9 cellular contexts compared by ENCODE assay signal in the genomic region with DNA sequence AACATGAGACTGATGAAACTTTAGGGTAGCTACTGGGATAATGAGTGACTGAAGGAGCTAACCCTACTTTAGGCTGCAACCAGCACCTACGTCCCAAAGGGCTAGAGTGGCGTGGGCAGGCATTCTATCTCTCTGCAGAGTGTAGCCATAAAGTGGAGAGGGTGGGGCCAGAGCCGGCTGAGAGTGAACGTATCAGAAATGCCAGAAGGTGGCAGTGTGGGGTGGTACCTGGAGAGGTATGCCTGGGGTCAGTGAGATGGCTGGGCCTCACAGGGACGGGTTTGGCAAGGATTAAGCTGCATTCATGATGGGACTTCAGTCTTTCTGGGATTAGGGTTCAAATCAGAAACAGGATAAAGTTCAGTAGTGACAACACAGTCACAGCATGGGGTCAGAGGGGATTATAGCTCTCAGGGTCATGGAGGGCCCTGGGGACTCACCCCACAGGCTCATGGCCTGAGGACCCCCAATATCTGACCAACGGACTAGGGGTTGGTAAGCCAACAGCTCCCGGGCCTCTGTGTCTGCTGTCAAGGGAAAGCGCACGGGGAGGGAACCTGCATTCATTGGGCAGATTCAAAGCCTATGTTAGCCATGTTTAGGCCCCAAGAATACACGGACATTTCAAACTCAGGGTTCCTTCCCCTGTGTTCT.
DNase-seq lines count a peak whose midpoint lies in the region; ATAC-seq, FAIRE-seq and TF ChIP-seq lines count a peak whose summit lies in the region.
"Had no signal": no experiment of that assay in that cellular context is flagged by ENCODE, and none has a peak within 500 bp of the region (broad histone marks: within the 10 kb centered on the region; RNA-seq: fewer than 3 reads in every experiment).

No MANE protein-coding gene starts in this region.

- POLR2A ChIA-PET in activated CD4-positive, alpha-beta memory T cell treated with anti-CD3 and anti-CD28 coated beads, Interleukin-2, amount 10 ng/mL, durations not matched to agents 7 days and 5 days (lab: Charles Lee), result interaction anchor here (1.1 to 3.0 kb wide), 5 partner anchors 59 to 409 kb away, joined by 3 to 20 read pairs (median 6); partner anchors contain the start of gene FOXB1
- POLR2A ChIA-PET in H1 (lab: Charles Lee; ENCODE audit: partially characterized antibody), result interaction anchor here (1.2 to 1.6 kb wide), 2 partner anchors 77 to 81 kb away, joined by 4 to 7 read pairs; no protein-coding TSS in a partner anchor

- H2BK12ac ChIP-seq in H1 (ENCODE audit: low read depth, low read length), result no peak overlapping the region

- no peak overlapping the region for H3K4me3 ChIP-seq in H1 (ENCODE audit: extremely low read depth in 1 of 4, insufficient read depth in 2 of 4, low read depth in 3 of 4, low read length in 4 of 4)
- no peak overlapping the region for H3K4me3 ChIP-seq in testis
- H3K4me3 ChIP-seq: thoracic aorta had no signal

- no peak overlapping the region for H3K9ac ChIP-seq in H1 (replicated peaks in 1 of 4; ENCODE audit: extremely low read depth in 1 of 4, low read depth in 3 of 4, low read length in 3 of 4)

- FAIRE-seq in H1 (lab: Jason Lieb, UNC), result peak; percentile 88

- ATAC-seq in GM19023 (IDR thresholded peaks at IDR 0.05; ENCODE audit: unreplicated experiment) (peak; percentile 82), HG03378 (IDR thresholded peaks at IDR 0.05; ENCODE audit: unreplicated experiment) (peak; percentile 70), natural killer cell (peak; percentile 74 to 99 (median 81))

- no peaks in the 10 kb centered on the region for H3K23me2 ChIP-seq in H1 (ENCODE audit: low read depth, low read length)

- H3K27me3 Mint-ChIP-seq in activated CD4-positive, alpha-beta memory T cell treated with anti-CD3 and anti-CD28 coated beads, Interleukin-2, amount 10 ng/mL, durations not matched to agents 7 days and 5 days, result peaks cover 26% of the 10 kb centered on the region
- peaks cover 10 to 28% of the 10 kb centered on the region in 2 donors for H3K27me3 Mint-ChIP-seq in natural killer cell (ENCODE audit: low read depth in 2 of 2)

- H2AFZ ChIP-seq in H1 (ENCODE audit: low read length), result 0 out of 2 replicates have a peak overlapping the region, but pooled peaks have one; percentile 22

- no peaks in the 10 kb centered on the region for H3K27me3 ChIP-seq in H1 (replicated peaks in 1 of 4; ENCODE audit: control insufficient read depth in 3 of 4, extremely low read depth in 1 of 4, insufficient read depth in 3 of 4, low read length in 3 of 4)
- no peaks in the 10 kb centered on the region for H3K27me3 ChIP-seq in testis

- no peak overlapping the region for H3K56ac ChIP-seq in H1 (replicated peaks; ENCODE audit: insufficient read length, low read depth, low read length)

- TF ChIP-seq EP300 in H1 (IDR thresholded peaks at IDR 0.05; ENCODE audit: borderline replicate concordance in 1 of 2, low read depth in 2 of 2, low read length in 2 of 2), result no peak

- H2AK5ac ChIP-seq in H1 (ENCODE audit: low read depth, low read length), result no peak overlapping the region

- H3K9me3 Mint-ChIP-seq in activated CD4-positive, alpha-beta memory T cell treated with anti-CD3 and anti-CD28 coated beads, Interleukin-2, amount 10 ng/mL, durations not matched to agents 7 days and 5 days, result no peaks in the 10 kb centered on the region
- no peaks in the 10 kb centered on the region for H3K9me3 Mint-ChIP-seq in natural killer cell

- peaks cover 31% of the 10 kb centered on the region for H3K4me1 Mint-ChIP-seq in activated CD4-positive, alpha-beta memory T cell treated with anti-CD3 and anti-CD28 coated beads, Interleukin-2, amount 10 ng/mL, durations not matched to agents 7 days and 5 days
- H3K4me1 Mint-ChIP-seq in natural killer cell, result no peaks in the 10 kb centered on the region

- H3K27ac Mint-ChIP-seq in activated CD4-positive, alpha-beta memory T cell treated with anti-CD3 and anti-CD28 coated beads, Interleukin-2, amount 10 ng/mL, durations not matched to agents 7 days and 5 days, result no peak overlapping the region
- no peak overlapping the region for H3K27ac Mint-ChIP-seq in natural killer cell

- no peak overlapping the region for H2BK5ac ChIP-seq in H1 (ENCODE audit: low read depth, low read length)

- H3K4me3 Mint-ChIP-seq in activated CD4-positive, alpha-beta memory T cell treated with anti-CD3 and anti-CD28 coated beads, Interleukin-2, amount 10 ng/mL, durations not matched to agents 7 days and 5 days, result no peak overlapping the region
- H3K4me3 Mint-ChIP-seq in natural killer cell, result no peak overlapping the region

- no peak overlapping the region for H4K8ac ChIP-seq in H1 (ENCODE audit: extremely low read depth, insufficient read depth, low read length)

- intact Hi-C loops in natural killer cell (cut with micrococcal nuclease) (loop anchor here (1.0 kb wide), 1 partner anchor 210 kb away; no protein-coding TSS in a partner anchor), testis (cut with DNase I; ENCODE audit: low total_unique reads) (no loop called here)

- H3K79me2 ChIP-seq in H1 (ENCODE audit: control insufficient read depth in 1 of 2, insufficient read depth in 2 of 2, low read length in 2 of 2), result no peaks in the 10 kb centered on the region

- H3K4me1 ChIP-seq in H1 (replicated peaks in 1 of 4; ENCODE audit: control insufficient read depth in 3 of 4, insufficient read depth in 4 of 4, low read length in 3 of 4) (peaks cover 0 to 8% (median 5%) of the 10 kb centered on the region in 4 experiments; a peak in 4 of 7 replicates), testis (no peaks in the 10 kb centered on the region)

- no peak overlapping the region for H4K5ac ChIP-seq in H1 (ENCODE audit: insufficient read length, low read depth, low read length)

- H3K9me3 ChIP-seq in H1 (ENCODE audit: insufficient read depth in 2 of 2, low read depth in 1 of 2, low read length in 1 of 2), result no peaks in the 10 kb centered on the region
- H3K9me3 ChIP-seq in testis, result no peaks in the 10 kb centered on the region
- H3K9me3 ChIP-seq: thoracic aorta had no signal

- no peaks in the 10 kb centered on the region for H3K36me3 Mint-ChIP-seq in activated CD4-positive, alpha-beta memory T cell treated with anti-CD3 and anti-CD28 coated beads, Interleukin-2, amount 10 ng/mL, durations not matched to agents 7 days and 5 days (ENCODE audit: low read depth)
- H3K36me3 Mint-ChIP-seq in natural killer cell, result no peaks in the 10 kb centered on the region

- H4K91ac ChIP-seq in H1 (replicated peaks; ENCODE audit: insufficient read length, low read length), result peak overlapping the region; percentile 18

- no peak overlapping the region; the same call in 1 of the 2 replicates for H2BK20ac ChIP-seq in H1 (ENCODE audit: low read length)

- TF ChIP-seq CTCF in H1 (IDR thresholded peaks at IDR 0.05; ENCODE audit: control extremely low read depth in 1 of 3, insufficient read depth in 1 of 3, low read depth in 1 of 3, low read length in 3 of 3) (peak; percentile 71 to 93 (median 83)), natural killer cell (IDR thresholded peaks at IDR 0.05) (peak; percentile 53), testis (IDR thresholded peaks at IDR 0.05) (no peak)

- H3K36me3 ChIP-seq in H1 (ENCODE audit: control insufficient read depth in 2 of 4, insufficient read depth in 4 of 4, low read length in 3 of 4), result no peaks in the 10 kb centered on the region
- no peaks in the 10 kb centered on the region for H3K36me3 ChIP-seq in testis (ENCODE audit: low read depth, missing control alignments)
- H3K36me3 ChIP-seq: thoracic aorta had no signal

- H3K4ac ChIP-seq in H1 (replicated peaks; ENCODE audit: insufficient read length, low read depth, low read length), result no peak overlapping the region

- H3K23ac ChIP-seq in H1 (ENCODE audit: insufficient read length), result no peak overlapping the region

- TF ChIP-seq RAD21 in H1 (IDR thresholded peaks at IDR 0.05 in 1 of 2, conservative IDR thresholded peaks at IDR 0.05 in 1 of 2; ENCODE audit: low read depth in 2 of 2, low read length in 2 of 2), result peak; percentile 89 to 95

- no peak overlapping the region for H2BK15ac ChIP-seq in H1 (ENCODE audit: low read length)

- no peaks in the 10 kb centered on the region for H3K79me1 ChIP-seq in H1 (ENCODE audit: low read depth, low read length)

- H3K27ac ChIP-seq in H1 (ENCODE audit: low read depth, low read length), result no peak overlapping the region
- H3K27ac ChIP-seq in testis, result no peak overlapping the region
- H3K27ac ChIP-seq: thoracic aorta had no signal

- H2BK120ac ChIP-seq in H1 (replicated peaks; ENCODE audit: low read depth, low read length), result no peak overlapping the region

- 50% methylated on average over 10 of the region's 10 CpGs; no CpG with 5 or more reads in 1 of the 2 experiments for WGBS in H1 (ENCODE audit: extremely low coverage in 1 of 2, insufficient coverage in 1 of 2, insufficient read length in 1 of 2, insufficient replicate concordance in 2 of 2, low coverage in 1 of 2, low lambda C conversion rate in 2 of 2, missing lambda C conversion rate in 1 of 2), 2 experiments
- WGBS in testis, 2 donors, result 45 to 55% methylated on average over 8 to 10 of the region's 10 CpGs

- H3K4me2 ChIP-seq in H1 (ENCODE audit: insufficient read depth in 1 of 2, low read depth in 2 of 2, low read length in 2 of 2), result no peak overlapping the region

- DNase-seq in AG20443 (ENCODE audit: low spot score) (peak; percentile 62), NCI-H748 (lab: John Stamatoyannopoulos, UW; ENCODE audit: unreplicated experiment) (peak; percentile 81), H1 (ENCODE audit: low read depth in 1 of 2, low spot score in 2 of 2) (peak; percentile 56 to 88), natural killer cell (peak; percentile 28), testis (peak; percentile 71)
- peak; percentile 84 for DNase-seq in activated CD4-positive, alpha-beta memory T cell treated with anti-CD3 and anti-CD28 coated beads, Interleukin-2, amount 10 ng/mL, durations not matched to agents 7 days and 5 days

- H4K20me1 ChIP-seq in H1 (replicated peaks in 1 of 2; ENCODE audit: control insufficient read depth in 1 of 2, insufficient read depth in 2 of 2, low read length in 2 of 2), result no peaks in the 10 kb centered on the region

- H3K18ac ChIP-seq in H1 (ENCODE audit: extremely low read depth, low read length), result no peak overlapping the region

- H3K14ac ChIP-seq in H1 (ENCODE audit: insufficient read length), result no peak overlapping the region

- TF ChIP-seq POLR2A in H1 (IDR thresholded peaks at IDR 0.05; ENCODE audit: control extremely low read depth in 1 of 2, low read depth in 2 of 2, low read length in 2 of 2) (no peak), testis (IDR thresholded peaks at IDR 0.05) (no peak)

- CTCF ChIA-PET in activated CD4-positive, alpha-beta memory T cell treated with anti-CD3 and anti-CD28 coated beads, Interleukin-2, amount 10 ng/mL, durations not matched to agents 7 days and 5 days (lab: Charles Lee), result interaction anchor here (0.7 to 5.2 kb wide), 28 partner anchors 10 to 446 kb away, joined by 3 to 75 read pairs (median 7); partner anchors contain the start of gene FOXB1
- CTCF ChIA-PET in H1 (lab: Charles Lee; ENCODE audit: partially characterized antibody), result interaction anchor here (0.6 to 5.0 kb wide), 75 partner anchors 10 to 1002 kb away, joined by 3 to 49 read pairs (median 4); partner anchors contain the start of gene FOXB1

TF ChIP-seq in H1, 55 proteins besides CTCF, POLR2A, EP300 and RAD21 (continues in another document):
- TF ChIP-seq SIN3A (conservative IDR thresholded peaks at IDR 0.05 in 1 of 2, IDR thresholded peaks at IDR 0.05 in 1 of 2; ENCODE audit: low read depth in 1 of 2, low read length in 2 of 2) (0 out of 4 replicates have a peak, but pooled peaks of 1 of the 2 experiments have one; percentile 62), SUZ12 (IDR thresholded peaks at IDR 0.05; ENCODE audit: low read length) (no peak)

Comparison
In these comparisons a context has a peak if more than half of its experiments do, and no peak if none do; other contexts are left out.
1. DNase-seq: peak in every context shown above with its lines; median percentile 84 in activated CD4-positive, alpha-beta memory T cell treated with anti-CD3 and anti-CD28 coated beads, Interleukin-2, amount 10 ng/mL, durations not matched to agents 7 days and 5 days; 81 in NCI-H748; 72 in H1; 71 in testis; 62 in AG20443; 28 in natural killer cell.
2. CTCF ChIP-seq: peak in H1 (3 of 3) and natural killer cell (single experiment); none in testis (0 of 3).
3. Peak in every context shown above with its lines, with median percentiles within 50 percentile points of each other: ATAC-seq.